In genomic region chr12:27822076-27822712, GRCh38 we compare ENCODE assay signal across 8 cellular contexts.
DNase-seq lines count a peak whose midpoint lies in the region; ATAC-seq and TF ChIP-seq lines count a peak whose summit lies in the region.

No MANE protein-coding gene starts in this region.

- peak; percentile 71 for ATAC-seq in HG03108 (IDR thresholded peaks at IDR 0.05; ENCODE audit: unreplicated experiment)

- TF ChIP-seq CTCF in astrocyte of the spinal cord (IDR thresholded peaks at IDR 0.05; ENCODE audit: low read depth, low read length): no peak

- H3K4me3 ChIP-seq in astrocyte of the spinal cord (ENCODE audit: low read depth, low read length): no peak overlapping the region

- in situ Hi-C loops in astrocyte of the spinal cord (cut with HindIII; ENCODE audit: low sequenced_read_pairs): no loop called here

- peak; percentile 47 for DNase-seq in GM19240 (ENCODE audit: insufficient read length, low spot score)
- DNase-seq in T-helper 1 cell: peak in 4 of 5 donors; percentile 22 to 90 (median 24)
- peak; percentile 92 for DNase-seq in astrocyte of the spinal cord (ENCODE audit: low read depth, low spot score)
- DNase-seq in stimulated activated CD4-positive, alpha-beta T cell treated with anti-CD3 and anti-CD28 coated beads, Interleukin-2, amount 100 ng/mL, for 4 hours (ENCODE audit: low read depth): peak; percentile 65
- DNase-seq in effector CD8-positive, alpha-beta T cell (lab: John Stamatoyannopoulos, UW): no peak
- no peak for DNase-seq in DMS 273 treated with DMSO at 0.1 percent for 48 hours (lab: John Stamatoyannopoulos, UW)
- DNase-seq in NCI-H345 treated with DMSO at 0.1 percent for 48 hours (lab: John Stamatoyannopoulos, UW; ENCODE audit: unreplicated experiment): no peak

Comparison
In these comparisons a context has a peak if more than half of its experiments do, and no peak if none do; other contexts are left out.
1. DNase-seq: peak in GM19240 (single experiment), T-helper 1 cell (4 of 5), astrocyte of the spinal cord (single experiment) and stimulated activated CD4-positive, alpha-beta T cell treated with anti-CD3 and anti-CD28 coated beads, Interleukin-2, amount 100 ng/mL, for 4 hours (single experiment); none in effector CD8-positive, alpha-beta T cell (single experiment), DMS 273 treated with DMSO at 0.1 percent for 48 hours (single experiment) and NCI-H345 treated with DMSO at 0.1 percent for 48 hours (single experiment).